Comparison of ENCODE assay signal across 8 cellular contexts in the genomic region with DNA sequence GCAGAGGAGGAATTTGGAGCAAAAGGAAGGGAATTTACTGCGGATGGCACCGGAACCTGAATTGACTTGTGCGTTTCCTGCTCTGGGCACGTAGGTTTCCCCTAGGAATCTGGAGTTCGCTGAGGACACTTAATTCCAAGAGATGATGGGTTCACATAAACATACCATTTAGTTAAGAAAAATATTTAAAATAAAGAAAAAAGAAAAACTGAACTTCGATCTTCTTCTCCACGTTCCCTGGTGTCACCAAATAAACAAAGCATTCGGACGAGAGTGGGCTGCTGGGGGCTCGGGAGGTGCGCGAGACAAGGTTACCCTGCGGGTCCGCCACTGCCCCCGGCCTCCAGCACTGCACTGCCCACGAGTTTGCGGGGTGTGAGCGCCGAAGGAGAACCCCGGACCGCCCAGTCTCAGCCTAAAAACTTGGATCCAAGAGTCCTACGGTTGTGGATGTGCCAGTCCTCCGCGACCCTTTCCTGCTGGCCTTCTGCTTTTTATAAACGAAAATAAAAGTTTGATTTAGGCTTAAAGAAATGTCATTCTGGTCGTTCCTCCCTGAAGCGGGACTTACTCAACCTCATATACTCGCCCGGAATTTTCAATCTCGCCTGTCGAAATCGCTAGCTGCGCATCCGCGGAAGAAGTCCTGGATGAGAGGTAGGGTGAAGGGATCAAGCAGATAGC. TPM values are rescaled to one million over a fixed set of nuclear protein-coding genes. Genes with fewer than 3 reads are reported as not detected.
A peak's percentile ranks its signal among the peaks of the same experiment; 100 is the strongest.
DNase-seq lines count a peak whose midpoint lies in the region; ATAC-seq lines count a peak whose summit lies in the region.

No MANE protein-coding gene starts in this region.

- H3K79me2 ChIP-seq in Karpas-422 (ENCODE audit: low read length), result no peaks in the 10 kb centered on the region

- H3K4me3 Mint-ChIP-seq in naive thymus-derived CD8-positive, alpha-beta T cell, result peak overlapping the region; percentile 77 to 91 (median 88)

- peak overlapping the region in 3 of 10 donors; percentile 43 to 68 (median 66) for H3K27ac Mint-ChIP-seq in naive thymus-derived CD8-positive, alpha-beta T cell

- H3K4me1 ChIP-seq in Karpas-422 (ENCODE audit: low read length) (peaks cover 20% of the 10 kb centered on the region), ectodermal cell (ENCODE audit: control insufficient read depth, insufficient read depth, low read length) (peaks cover 10% of the 10 kb centered on the region)

- H3K27ac ChIP-seq in Karpas-422 (ENCODE audit: low read length), result no peak overlapping the region
- H3K27ac ChIP-seq in ectodermal cell (ENCODE audit: insufficient read depth, low read depth, low read length, poor library complexity, severe bottlenecking), result peak overlapping the region; percentile 95

- H3K36me3 ChIP-seq in Karpas-422 (ENCODE audit: insufficient read depth, low read length), result no peaks in the 10 kb centered on the region
- no peaks in the 10 kb centered on the region for H3K36me3 ChIP-seq in ectodermal cell (ENCODE audit: control insufficient read depth, insufficient read depth, low read length)

- peaks cover 31 to 61% (median 53%) of the 10 kb centered on the region in 5 donors for H3K27me3 Mint-ChIP-seq in naive thymus-derived CD8-positive, alpha-beta T cell

- peak; percentile 1 for ATAC-seq in GM19023 (IDR thresholded peaks at IDR 0.05; ENCODE audit: unreplicated experiment)
- ATAC-seq in naive thymus-derived CD8-positive, alpha-beta T cell, result peak; percentile 5 to 6
- no peak for ATAC-seq in GM21786 (IDR thresholded peaks at IDR 0.05; ENCODE audit: unreplicated experiment)

- no peak overlapping the region for H2AFZ ChIP-seq in Karpas-422 (ENCODE audit: low read length)

- H3K4me2 ChIP-seq in Karpas-422 (ENCODE audit: low read depth, low read length, poor library complexity, severe bottlenecking), result peak overlapping the region; percentile 75

- 0 out of 2 replicates have a peak overlapping the region, but pooled peaks have one; percentile 22 for H3K9ac ChIP-seq in Karpas-422 (ENCODE audit: low read length)

- H3K9me3 ChIP-seq in Karpas-422 (ENCODE audit: low read length) (no peaks in the 10 kb centered on the region), ectodermal cell (ENCODE audit: control insufficient read depth, low read length) (no peaks in the 10 kb centered on the region)

- H3K4me3 ChIP-seq in Karpas-422 (ENCODE audit: low read length), result peak overlapping the region; percentile 92; the same call in 1 of the 2 replicates
- H3K4me3 ChIP-seq in ectodermal cell (ENCODE audit: insufficient read depth, low read depth, low read length), result peak overlapping the region; percentile 93

- H3K4me1 Mint-ChIP-seq in naive thymus-derived CD8-positive, alpha-beta T cell, result peaks cover 8 to 28% (median 21%) of the 10 kb centered on the region in 4 donors

- H3K9me2 ChIP-seq in Karpas-422 (replicated peaks; ENCODE audit: insufficient read depth, low read length), result no peaks in the 10 kb centered on the region

- H3K36me3 Mint-ChIP-seq in naive thymus-derived CD8-positive, alpha-beta T cell, result peaks cover 0 to 4% (median 3%) of the 10 kb centered on the region in 3 donors

- no peaks in the 10 kb centered on the region for H3K27me3 ChIP-seq in Karpas-422 (ENCODE audit: low read length)
- H3K27me3 ChIP-seq in ectodermal cell (ENCODE audit: control insufficient read depth, insufficient read depth, low read length, poor library complexity, severe bottlenecking), result peaks cover 3% of the 10 kb centered on the region

- no peak for DNase-seq in Karpas-422
- DNase-seq in naive thymus-derived CD8-positive, alpha-beta T cell, result no peak
- DNase-seq in NCI-H2107 (lab: John Stamatoyannopoulos, UW), result no peak
- no peak for DNase-seq in stimulated activated naive CD4-positive, alpha-beta T cell (lab: John Stamatoyannopoulos, UW)
- no peak for DNase-seq in activated CD4-positive, CD25-positive, alpha-beta regulatory T cell treated with anti-CD3 and anti-CD28 coated beads, Interleukin-2, amount 50 U/mL, for 72 hours

- H4K20me1 ChIP-seq in Karpas-422 (ENCODE audit: insufficient read depth, low read depth, low read length), result no peaks in the 10 kb centered on the region

- 1% methylated on average over 34 to 35 of the region's 35 CpGs for WGBS in ectodermal cell, 2 experiments

- peaks cover 0 to 4% (median 0%) of the 10 kb centered on the region in 9 donors for H3K9me3 Mint-ChIP-seq in naive thymus-derived CD8-positive, alpha-beta T cell

- POLR2A ChIA-PET in naive thymus-derived CD8-positive, alpha-beta T cell (lab: Charles Lee), result interaction anchor here (0.5 to 1.9 kb wide), 4 partner anchors 12 to 408 kb away, joined by 3 to 5 read pairs (median 4); a partner anchor contains a TSS

RNA-seq across cellular contexts. Expression of a gene that starts 30.3 kb away (rescaled TPM):
- 0.22 and 1.5 TPM in 2 replicates for total RNA-seq in Karpas-422 (2014; rRNA removed; shearing (Covaris generic); ENCODE audit: low replicate concordance)
- 126 TPM for polyA plus RNA-seq in ectodermal cell (2013, experiment 1 of 4)
- 107 TPM for polyA plus RNA-seq in ectodermal cell (2013, experiment 2 of 4)
- 98.2 TPM for polyA plus RNA-seq in ectodermal cell (2013, experiment 3 of 4)
- polyA plus RNA-seq in ectodermal cell (2013, experiment 4 of 4), result 116 TPM
- total RNA-seq in naive thymus-derived CD8-positive, alpha-beta T cell, result under 1 TPM in 1 of 2 experiments, not detected in 1; 0.08 TPM
- polyA plus RNA-seq in naive thymus-derived CD8-positive, alpha-beta T cell, result not detected

RNA-seq across cellular contexts. Expression of a gene that starts 38.9 kb away (rescaled TPM):
- 83.6 and 88.5 TPM in 2 replicates for total RNA-seq in Karpas-422 (2014; rRNA removed; shearing (Covaris generic); ENCODE audit: low replicate concordance)
- 56.5 TPM for polyA plus RNA-seq in ectodermal cell (2013, experiment 1 of 4)
- 63.5 TPM for polyA plus RNA-seq in ectodermal cell (2013, experiment 2 of 4)
- polyA plus RNA-seq in ectodermal cell (2013, experiment 3 of 4), result 51.2 TPM
- 51.5 TPM for polyA plus RNA-seq in ectodermal cell (2013, experiment 4 of 4)
- total RNA-seq in naive thymus-derived CD8-positive, alpha-beta T cell, result 10 to 100 TPM; 63.5 to 64.7 TPM
- 1 to 10 TPM; 3.5 to 4.6 (median 4.4) TPM for polyA plus RNA-seq in naive thymus-derived CD8-positive, alpha-beta T cell
